Comparison of ENCODE assay signal across 1 cellular context in the genomic region with DNA sequence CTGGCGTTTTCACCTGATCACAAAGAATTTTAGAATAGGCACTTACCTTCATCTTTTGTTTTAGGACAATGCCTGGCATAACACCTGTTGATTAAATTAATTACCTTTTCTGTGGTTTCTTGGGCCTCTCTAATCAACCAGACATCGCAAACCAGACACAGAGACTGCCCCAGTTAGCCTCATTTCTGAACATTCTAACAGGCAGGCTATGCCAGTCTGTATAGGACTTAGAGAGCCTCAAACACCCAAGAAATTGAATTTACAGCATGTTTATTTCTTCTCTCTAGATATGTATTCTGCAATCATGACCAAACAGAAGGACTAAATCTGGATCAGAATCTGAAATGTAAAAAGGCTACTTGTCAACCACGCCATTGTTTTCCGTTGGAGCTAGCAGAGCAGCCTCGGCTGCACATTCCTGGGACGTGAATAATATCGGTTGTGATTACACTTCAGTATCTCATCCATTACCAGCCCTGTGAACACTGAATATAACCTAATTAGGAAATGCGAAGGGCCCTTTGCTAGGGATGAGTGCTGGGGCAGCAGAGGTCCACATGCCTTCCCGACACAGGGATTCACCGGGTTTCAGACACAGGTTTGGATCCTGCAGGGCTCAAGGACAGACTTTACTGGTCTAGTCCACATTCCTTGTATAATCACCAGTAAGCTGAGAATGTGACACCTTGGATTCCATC.
TF ChIP-seq lines count a peak whose summit lies in the region.

No MANE protein-coding gene starts in this region.

TF ChIP-seq in H1, 55 proteins besides CTCF, POLR2A, EP300 and RAD21:
- TF ChIP-seq TAF1 (IDR thresholded peaks at IDR 0.05; ENCODE audit: low read depth, low read length), result no peak
- TF ChIP-seq SRF (IDR thresholded peaks at IDR 0.05; ENCODE audit: low read depth, low read length), result peak; percentile 49; the same call in 1 of the 2 replicates
- TF ChIP-seq, protein P1, sequence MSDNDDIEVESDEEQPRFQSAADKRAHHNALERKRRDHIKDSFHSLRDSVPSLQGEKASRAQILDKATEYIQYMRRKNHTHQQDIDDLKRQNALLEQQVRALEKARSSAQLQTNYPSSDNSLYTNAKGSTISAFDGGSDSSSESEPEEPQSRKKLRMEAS (IDR thresholded peaks at IDR 0.05), result no peak
